Comparison of ENCODE assay signal across 10 cellular contexts in the genomic region with DNA sequence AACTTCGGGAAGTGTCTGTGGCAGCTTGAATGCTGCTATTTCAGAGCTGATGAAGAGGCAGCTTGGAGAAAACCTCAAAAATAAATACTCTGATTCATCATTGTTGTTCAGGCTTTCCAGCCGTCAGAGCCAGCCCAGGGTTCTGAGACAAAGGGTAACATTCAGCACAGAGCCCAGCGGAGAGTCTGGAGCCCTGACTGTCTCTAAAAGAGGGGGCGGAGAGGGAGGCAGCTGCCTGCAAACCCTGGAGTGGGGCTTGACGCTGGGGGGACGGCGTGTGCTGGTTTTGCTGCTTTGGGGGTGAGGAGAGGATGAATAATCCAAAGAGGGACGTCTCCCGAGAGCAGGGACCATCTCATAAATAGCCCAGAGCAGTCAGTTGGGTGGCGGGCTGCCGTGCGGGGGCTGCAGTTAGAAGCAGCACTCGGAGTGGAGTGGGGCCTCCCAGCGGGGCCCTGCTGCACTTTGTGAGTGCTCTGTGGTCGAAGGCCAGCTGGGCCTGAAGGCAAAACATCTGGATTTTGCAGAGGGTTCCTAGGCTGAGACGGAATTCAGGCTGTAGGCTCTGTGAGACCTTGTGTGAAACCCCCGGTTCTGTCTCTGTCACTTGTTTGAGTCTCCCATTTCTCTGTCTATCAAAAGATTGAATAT.
DNase-seq lines count a peak whose midpoint lies in the region; ATAC-seq and TF ChIP-seq lines count a peak whose summit lies in the region.
"Had no signal": no experiment of that assay in that cellular context is flagged by ENCODE, and none has a peak within 500 bp of the region (broad histone marks: within the 10 kb centered on the region; RNA-seq: fewer than 3 reads in every experiment).

No MANE protein-coding gene starts in this region.

- H3K4me3 Mint-ChIP-seq in activated T-cell treated with anti-CD3 and anti-CD28 coated beads, Interleukin-2, amount 50 U/mL, for 24 hours, result no peak overlapping the region
- no peak overlapping the region for H3K4me3 Mint-ChIP-seq in activated T-cell treated with anti-CD3 and anti-CD28 coated beads, Interleukin-2, amount 50 U/mL, for 72 hours
- H3K4me3 Mint-ChIP-seq in T-helper 17 cell, result no peak overlapping the region

- intact Hi-C loops in colonic mucosa (cut with DNase I), result no loop called here
- intact Hi-C loops in left lung (cut with DNase I), result no loop called here

- H3K27ac ChIP-seq in colonic mucosa, result peak overlapping the region; percentile 26
- H3K27ac ChIP-seq in left lung, result peak overlapping the region in 1 of 2 donors; percentile 72
- peak overlapping the region in 3 of 4 donors; percentile 32 to 47 (median 46) for H3K27ac ChIP-seq in upper lobe of left lung
- H3K27ac ChIP-seq: C4-2B had no signal

- H3K4me1 Mint-ChIP-seq in activated T-cell treated with anti-CD3 and anti-CD28 coated beads, Interleukin-2, amount 50 U/mL, for 24 hours (ENCODE audit: low read depth), result peaks cover 82% of the 10 kb centered on the region
- H3K4me1 Mint-ChIP-seq in activated T-cell treated with anti-CD3 and anti-CD28 coated beads, Interleukin-2, amount 50 U/mL, for 72 hours (ENCODE audit: low read depth), result peaks cover 69% of the 10 kb centered on the region
- H3K4me1 Mint-ChIP-seq in T-helper 17 cell, result peaks cover 42% of the 10 kb centered on the region

- no peaks in the 10 kb centered on the region for H3K9me3 ChIP-seq in colonic mucosa
- H3K9me3 ChIP-seq in left lung, result peaks cover 0 to 2% of the 10 kb centered on the region in 2 donors
- H3K9me3 ChIP-seq in upper lobe of left lung, result no peaks in the 10 kb centered on the region
- no peaks in the 10 kb centered on the region for H3K9me3 ChIP-seq in T-helper 17 cell (ENCODE audit: control insufficient read depth, low read length, poor library complexity, severe bottlenecking)

- TF ChIP-seq CTCF in colonic mucosa (IDR thresholded peaks at IDR 0.05) (no peak), left lung (IDR thresholded peaks at IDR 0.05) (no peak), upper lobe of left lung (IDR thresholded peaks at IDR 0.05) (no peak)

- H3K27ac Mint-ChIP-seq in activated T-cell treated with anti-CD3 and anti-CD28 coated beads, Interleukin-2, amount 50 U/mL, for 24 hours, result peak overlapping the region; percentile 73
- no peak overlapping the region for H3K27ac Mint-ChIP-seq in activated T-cell treated with anti-CD3 and anti-CD28 coated beads, Interleukin-2, amount 50 U/mL, for 72 hours
- H3K27ac Mint-ChIP-seq in T-helper 17 cell, result no peak overlapping the region

- DNase-seq in activated T-cell treated with anti-CD3 and anti-CD28 coated beads, Interleukin-2, amount 50 U/mL, for 24 hours, result no peak
- no peak for DNase-seq in activated T-cell treated with anti-CD3 and anti-CD28 coated beads, Interleukin-2, amount 50 U/mL, for 72 hours
- DNase-seq in colonic mucosa (no peak), left lung (peak in 1 of 2 donors; percentile 44), upper lobe of left lung (peak in 1 of 2 donors; percentile 73), T-helper 17 cell (no peak), UCSD-AML1 (lab: John Stamatoyannopoulos, UW; ENCODE audit: unreplicated experiment) (no peak)

- peaks cover under 1% of the 10 kb centered on the region for H3K9me3 Mint-ChIP-seq in activated T-cell treated with anti-CD3 and anti-CD28 coated beads, Interleukin-2, amount 50 U/mL, for 24 hours
- no peaks in the 10 kb centered on the region for H3K9me3 Mint-ChIP-seq in activated T-cell treated with anti-CD3 and anti-CD28 coated beads, Interleukin-2, amount 50 U/mL, for 72 hours

- peaks cover 33% of the 10 kb centered on the region for H3K36me3 Mint-ChIP-seq in activated T-cell treated with anti-CD3 and anti-CD28 coated beads, Interleukin-2, amount 50 U/mL, for 24 hours (ENCODE audit: low read depth)
- peaks cover 0 to 9% of the 10 kb centered on the region in 2 donors for H3K36me3 Mint-ChIP-seq in activated T-cell treated with anti-CD3 and anti-CD28 coated beads, Interleukin-2, amount 50 U/mL, for 72 hours (ENCODE audit: insufficient read depth in 2 of 2)
- peaks cover 2% of the 10 kb centered on the region for H3K36me3 Mint-ChIP-seq in T-helper 17 cell (ENCODE audit: low read depth)

- H3K4me1 ChIP-seq in colonic mucosa (peaks cover 6% of the 10 kb centered on the region), left lung (no peaks in the 10 kb centered on the region), upper lobe of left lung (peaks cover 0 to 8% (median 4%) of the 10 kb centered on the region in 4 donors)

- H3K27me3 Mint-ChIP-seq in activated T-cell treated with anti-CD3 and anti-CD28 coated beads, Interleukin-2, amount 50 U/mL, for 24 hours, result no peaks in the 10 kb centered on the region
- H3K27me3 Mint-ChIP-seq in activated T-cell treated with anti-CD3 and anti-CD28 coated beads, Interleukin-2, amount 50 U/mL, for 72 hours (ENCODE audit: low read depth), result no peaks in the 10 kb centered on the region
- no peaks in the 10 kb centered on the region for H3K27me3 Mint-ChIP-seq in T-helper 17 cell

- peak overlapping the region in 1 of 2 donors; percentile 2 for H3K9ac ChIP-seq in colonic mucosa (ENCODE audit: low read depth in 2 of 2, low read length in 2 of 2)

- TF ChIP-seq EP300 in upper lobe of left lung (IDR thresholded peaks at IDR 0.05), result no peak

- 63 to 68% methylated on average over 16 to 17 of the region's 17 CpGs for WGBS in upper lobe of left lung, 2 donors

- TF ChIP-seq POLR2A in upper lobe of left lung (IDR thresholded peaks at IDR 0.05), result no peak

- H3K36me3 ChIP-seq in colonic mucosa, result no peaks in the 10 kb centered on the region
- no peaks in the 10 kb centered on the region for H3K36me3 ChIP-seq in left lung
- no peaks in the 10 kb centered on the region for H3K36me3 ChIP-seq in upper lobe of left lung

- H3K27me3 ChIP-seq in colonic mucosa, result no peaks in the 10 kb centered on the region
- H3K27me3 ChIP-seq in left lung, result no peaks in the 10 kb centered on the region
- H3K27me3 ChIP-seq in upper lobe of left lung, result no peaks in the 10 kb centered on the region

- H3K4me3 ChIP-seq in colonic mucosa (no peak overlapping the region), left lung (no peak overlapping the region), upper lobe of left lung (no peak overlapping the region)
- H3K4me3 ChIP-seq: K562 had no signal

- no peak for ATAC-seq in activated T-cell treated with anti-CD3 and anti-CD28 coated beads, Interleukin-2, amount 50 U/mL, for 72 hours (replicated peaks in 1 of 2)
- ATAC-seq in left lung (peak; percentile 80), upper lobe of left lung (ENCODE audit: low FRiP score in 2 of 2) (peak; percentile 70 to 77), GM21717 (IDR thresholded peaks at IDR 0.05; ENCODE audit: unreplicated experiment) (no peak), T-helper 17 cell (no peak)
- ATAC-seq: K562 had no signal

Comparison
In these comparisons a context has a peak if more than half of its experiments do, and no peak if none do; other contexts are left out.
1. ATAC-seq: peak in left lung (single experiment) and upper lobe of left lung (2 of 2); none in activated T-cell treated with anti-CD3 and anti-CD28 coated beads, Interleukin-2, amount 50 U/mL, for 72 hours (0 of 2), GM21717 (single experiment) and T-helper 17 cell (single experiment).